ENCODE assay signal across 8 cellular contexts in the genomic region with DNA sequence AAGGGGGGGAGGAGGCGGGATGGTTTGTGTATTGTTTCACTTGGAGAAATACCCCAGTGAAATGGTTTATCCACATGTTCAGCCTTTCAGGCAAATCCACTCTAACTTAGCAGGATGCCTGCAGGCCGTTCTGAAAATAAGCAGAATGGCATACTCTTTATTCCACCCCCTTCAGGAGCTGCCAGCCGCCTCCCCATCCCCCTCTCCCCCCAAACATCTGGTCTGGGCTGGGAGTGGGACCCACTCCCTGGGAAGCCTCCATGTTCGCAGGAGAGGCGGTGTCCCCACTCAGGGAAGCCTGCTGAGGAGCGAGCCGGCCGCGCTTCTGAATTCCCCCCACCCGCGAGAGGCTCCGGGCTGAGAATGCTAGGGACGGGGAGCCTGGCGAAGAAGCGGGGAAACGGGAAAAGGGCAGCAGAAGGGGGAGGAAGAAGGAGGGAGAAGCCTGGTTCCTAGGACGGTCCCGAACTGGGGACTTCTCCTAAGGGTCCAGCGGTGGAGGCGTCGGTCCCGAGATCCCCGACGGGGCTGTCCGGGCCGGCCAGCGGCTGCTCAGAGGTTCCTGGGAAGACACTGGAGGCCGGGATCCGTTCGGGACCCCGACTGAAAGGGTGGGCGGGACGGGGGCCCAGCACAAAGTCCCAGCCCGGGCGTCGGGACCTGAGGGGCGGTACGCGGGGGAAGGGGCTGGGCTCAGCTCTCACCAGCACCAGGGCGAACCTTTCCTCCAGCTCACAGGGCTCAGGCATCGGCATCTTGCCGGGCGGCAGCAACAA. TPM values are rescaled to one million over a fixed set of nuclear protein-coding genes. Genes with fewer than 3 reads are reported as not detected.
DNase-seq lines count a peak whose midpoint lies in the region; ATAC-seq and TF ChIP-seq lines count a peak whose summit lies in the region.

No MANE protein-coding gene starts in this region.

- peak; percentile 65 for DNase-seq in DND-41
- peak; percentile 50 to 52 for DNase-seq in activated T-cell treated with anti-CD3 and anti-CD28 coated beads, Interleukin-2, amount 50 U/mL, for 48 hours
- peak; percentile 72 for DNase-seq in foreskin melanocyte
- no peak for DNase-seq in cortex of kidney (lab: John Stamatoyannopoulos, UW)
- DNase-seq in NCI-H2081 treated with DMSO at 0.1 percent for 48 hours (lab: John Stamatoyannopoulos, UW): no peak

- TF ChIP-seq RAD21 in neural cell (conservative IDR thresholded peaks at IDR 0.05): no peak

- H3F3A ChIP-seq in Loucy (ENCODE audit: low read depth): no peaks in the 10 kb centered on the region
- H3F3A ChIP-seq in neural cell (ENCODE audit: insufficient read depth, low read length, poor library complexity, severe bottlenecking): no peaks in the 10 kb centered on the region

- peak overlapping the region; percentile 79 for H3K4me2 ChIP-seq in DND-41 (ENCODE audit: insufficient read depth, low read length)
- H3K4me2 ChIP-seq in Loucy (ENCODE audit: low read depth, low read length, poor library complexity, severe bottlenecking): peak overlapping the region; percentile 92
- peak overlapping the region; percentile 76 for H3K4me2 ChIP-seq in neural cell (ENCODE audit: low read length)

- ATAC-seq in DND-41 (ENCODE audit: insufficient read depth, low read depth) (peak; percentile 62), GM21737 (IDR thresholded peaks at IDR 0.05; ENCODE audit: unreplicated experiment) (peak; percentile 6)

- H3K79me2 ChIP-seq in DND-41 (ENCODE audit: insufficient read depth, low read length) (peaks cover 49% of the 10 kb centered on the region), Loucy (ENCODE audit: insufficient read depth, low read length) (peaks cover 56% of the 10 kb centered on the region), neural cell (replicated peaks; ENCODE audit: insufficient read depth, low read length) (peaks cover 14% of the 10 kb centered on the region)

- peak overlapping the region; percentile 68 for H3K27ac ChIP-seq in DND-41 (ENCODE audit: low read length)
- peak overlapping the region; percentile 39 for H3K27ac ChIP-seq in neural cell (ENCODE audit: low read length)

- H3K36me3 ChIP-seq in DND-41 (ENCODE audit: insufficient read depth, low read length) (no peaks in the 10 kb centered on the region), Loucy (ENCODE audit: insufficient read depth, low read length) (no peaks in the 10 kb centered on the region), neural cell (ENCODE audit: insufficient read depth, low read length) (no peaks in the 10 kb centered on the region)

- peak overlapping the region; percentile 74 to 85 for H3K4me3 ChIP-seq in DND-41 (ENCODE audit: low read depth in 1 of 2, low read length in 2 of 2)
- peak overlapping the region; percentile 90 for H3K4me3 ChIP-seq in Loucy (ENCODE audit: low read length, poor library complexity, severe bottlenecking)
- H3K4me3 ChIP-seq in neural cell (ENCODE audit: low read length): peak overlapping the region; percentile 89

- no peak for TF ChIP-seq EP300 in neural cell (conservative IDR thresholded peaks at IDR 0.05; ENCODE audit: poor library complexity, severe bottlenecking)

- H2AFZ ChIP-seq in DND-41 (ENCODE audit: low read depth, low read length): peak overlapping the region; percentile 77
- peak overlapping the region; percentile 86 for H2AFZ ChIP-seq in Loucy (ENCODE audit: low read length)
- H2AFZ ChIP-seq in neural cell (ENCODE audit: low read depth, low read length): peak overlapping the region; percentile 45

- H3K9me2 ChIP-seq in Loucy (replicated peaks; ENCODE audit: low read depth, low read length): no peaks in the 10 kb centered on the region
- H3K9me2 ChIP-seq in neural cell (ENCODE audit: insufficient read depth, low read length): no peaks in the 10 kb centered on the region

- no peaks in the 10 kb centered on the region for H3K9me3 ChIP-seq in DND-41 (ENCODE audit: insufficient read depth, low read length, severe bottlenecking)
- no peaks in the 10 kb centered on the region for H3K9me3 ChIP-seq in Loucy (ENCODE audit: insufficient read depth, low read depth, low read length)
- no peaks in the 10 kb centered on the region for H3K9me3 ChIP-seq in neural cell (ENCODE audit: low read length)

- TF ChIP-seq CTCF in DND-41 (IDR thresholded peaks at IDR 0.05; ENCODE audit: borderline replicate concordance, extremely low read depth, low read length, poor library complexity, severe bottlenecking) (no peak), Loucy (conservative IDR thresholded peaks at IDR 0.05; ENCODE audit: low read length) (no peak), neural cell (IDR thresholded peaks at IDR 0.05; ENCODE audit: poor library complexity, severe bottlenecking) (no peak)

- H3K4me1 ChIP-seq in DND-41 (ENCODE audit: insufficient read depth, low read length) (peaks cover 33% of the 10 kb centered on the region), Loucy (ENCODE audit: insufficient read depth, low read length, poor library complexity, severe bottlenecking) (peaks cover 40% of the 10 kb centered on the region)

- H3K27me3 ChIP-seq in DND-41 (ENCODE audit: insufficient read depth, low read length, poor library complexity): peaks cover 5% of the 10 kb centered on the region
- H3K27me3 ChIP-seq in Loucy (ENCODE audit: insufficient read depth, low read length, poor library complexity, severe bottlenecking): no peaks in the 10 kb centered on the region
- peaks cover 7% of the 10 kb centered on the region for H3K27me3 ChIP-seq in neural cell (ENCODE audit: insufficient read depth, low read depth, low read length)

- peak overlapping the region; percentile 88 for H3K9ac ChIP-seq in DND-41 (ENCODE audit: low read depth, low read length)
- H3K9ac ChIP-seq in Loucy (ENCODE audit: low read depth, low read length, poor library complexity, severe bottlenecking): peak overlapping the region; percentile 84
- H3K9ac ChIP-seq in neural cell (ENCODE audit: low read length): peak overlapping the region; percentile 77

- H4K20me1 ChIP-seq in DND-41 (ENCODE audit: insufficient read depth, low read length) (0 out of 2 replicates have a peak, but pooled peaks cover 8% of the 10 kb centered on the region), Loucy (ENCODE audit: insufficient read depth, low read length, poor library complexity, severe bottlenecking) (peaks cover 7% of the 10 kb centered on the region), neural cell (ENCODE audit: insufficient read depth) (no peaks in the 10 kb centered on the region)

TF ChIP-seq in neural cell, 6 proteins besides CTCF, POLR2A, EP300 and RAD21:
- TF ChIP-seq TAF1 (IDR thresholded peaks at IDR 0.05; ENCODE audit: low read depth) (no peak), POLR2AphosphoS5 (IDR thresholded peaks at IDR 0.05) (no peak), EZH2 (IDR thresholded peaks at IDR 0.05; ENCODE audit: borderline replicate concordance, insufficient read depth, low read length, poor library complexity, severe bottlenecking) (no peak), SMC3 (conservative IDR thresholded peaks at IDR 0.05; ENCODE audit: poor library complexity) (no peak), MXI1 (conservative IDR thresholded peaks at IDR 0.05; ENCODE audit: poor library complexity, severe bottlenecking) (peak; percentile 45)
- TF ChIP-seq, protein P1, sequence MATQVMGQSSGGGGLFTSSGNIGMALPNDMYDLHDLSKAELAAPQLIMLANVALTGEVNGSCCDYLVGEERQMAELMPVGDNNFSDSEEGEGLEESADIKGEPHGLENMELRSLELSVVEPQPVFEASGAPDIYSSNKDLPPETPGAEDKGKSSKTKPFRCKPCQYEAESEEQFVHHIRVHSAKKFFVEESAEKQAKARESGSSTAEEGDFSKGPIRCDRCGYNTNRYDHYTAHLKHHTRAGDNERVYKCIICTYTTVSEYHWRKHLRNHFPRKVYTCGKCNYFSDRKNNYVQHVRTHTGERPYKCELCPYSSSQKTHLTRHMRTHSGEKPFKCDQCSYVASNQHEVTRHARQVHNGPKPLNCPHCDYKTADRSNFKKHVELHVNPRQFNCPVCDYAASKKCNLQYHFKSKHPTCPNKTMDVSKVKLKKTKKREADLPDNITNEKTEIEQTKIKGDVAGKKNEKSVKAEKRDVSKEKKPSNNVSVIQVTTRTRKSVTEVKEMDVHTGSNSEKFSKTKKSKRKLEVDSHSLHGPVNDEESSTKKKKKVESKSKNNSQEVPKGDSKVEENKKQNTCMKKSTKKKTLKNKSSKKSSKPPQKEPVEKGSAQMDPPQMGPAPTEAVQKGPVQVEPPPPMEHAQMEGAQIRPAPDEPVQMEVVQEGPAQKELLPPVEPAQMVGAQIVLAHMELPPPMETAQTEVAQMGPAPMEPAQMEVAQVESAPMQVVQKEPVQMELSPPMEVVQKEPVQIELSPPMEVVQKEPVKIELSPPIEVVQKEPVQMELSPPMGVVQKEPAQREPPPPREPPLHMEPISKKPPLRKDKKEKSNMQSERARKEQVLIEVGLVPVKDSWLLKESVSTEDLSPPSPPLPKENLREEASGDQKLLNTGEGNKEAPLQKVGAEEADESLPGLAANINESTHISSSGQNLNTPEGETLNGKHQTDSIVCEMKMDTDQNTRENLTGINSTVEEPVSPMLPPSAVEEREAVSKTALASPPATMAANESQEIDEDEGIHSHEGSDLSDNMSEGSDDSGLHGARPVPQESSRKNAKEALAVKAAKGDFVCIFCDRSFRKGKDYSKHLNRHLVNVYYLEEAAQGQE (IDR thresholded peaks at IDR 0.05; ENCODE audit: borderline replicate concordance): peak; percentile 2
TF ChIP-seq in neural cell: peak in this region for 2.

RNA-seq across cellular contexts. Expression of gene FMNL3, which starts 0.7 kb away (rescaled TPM):
- polyA plus RNA-seq in neural cell: 5.1 and 9.3 TPM in 2 replicates
- 7.8 and 9.8 TPM in 2 replicates for polyA minus RNA-seq in neural cell

RNA-seq across cellular contexts. Expression of gene TMBIM6, which starts 34.8 kb away (rescaled TPM):
- 308 and 318 TPM in 2 replicates for polyA plus RNA-seq in neural cell
- 240 and 248 TPM in 2 replicates for polyA minus RNA-seq in neural cell

Comparison
In these comparisons a context has a peak if more than half of its experiments do, and no peak if none do; other contexts are left out.
1. DNase-seq: peak in DND-41 (single experiment), activated T-cell treated with anti-CD3 and anti-CD28 coated beads, Interleukin-2, amount 50 U/mL, for 48 hours (2 of 2) and foreskin melanocyte (single experiment); none in cortex of kidney (single experiment) and NCI-H2081 treated with DMSO at 0.1 percent for 48 hours (single experiment).
2. Peak in every context shown above with its lines, with median percentiles within 50 percentile points of each other: H2AFZ ChIP-seq, H3K4me2 ChIP-seq, H3K4me3 ChIP-seq and H3K9ac ChIP-seq.